In genomic region chr20:59932616-59933295, GRCh38 we compare ENCODE assay signal across 12 cellular contexts. TPM values are rescaled to one million over a fixed set of nuclear protein-coding genes. Genes with fewer than 3 reads are reported as not detected.
DNase-seq lines count a peak whose midpoint lies in the region; ATAC-seq, FAIRE-seq and TF ChIP-seq lines count a peak whose summit lies in the region.
"Had no signal": no experiment of that assay in that cellular context is flagged by ENCODE, and none has a peak within 500 bp of the region (broad histone marks: within the 10 kb centered on the region; RNA-seq: fewer than 3 reads in every experiment).

No MANE protein-coding gene starts in this region.

- TF ChIP-seq CTCF in kidney (IDR thresholded peaks at IDR 0.05; ENCODE audit: borderline replicate concordance, extremely low read depth, insufficient read depth), result no peak
- no peak for TF ChIP-seq CTCF in suprapubic skin (IDR thresholded peaks at IDR 0.05)

- CTCF ChIA-PET in activated naive CD4-positive, alpha-beta T cell treated with anti-CD3 and anti-CD28 coated beads for 36 hours (lab: Charles Lee), result interaction anchor here (0.6 kb wide), 1 partner anchor 538 kb away, joined by 3 read pairs; no protein-coding TSS in a partner anchor
- CTCF ChIA-PET in activated CD4-positive, alpha-beta memory T cell treated with anti-CD3 and anti-CD28 coated beads, Interleukin-2, amount 10 ng/mL, durations not matched to agents 7 days and 5 days (lab: Charles Lee), result interaction anchor here (1.7 to 3.7 kb wide), 4 partner anchors 9 to 39 kb away, joined by 6 to 28 read pairs (median 18); no protein-coding TSS in a partner anchor

- H3K27ac ChIP-seq in kidney (ENCODE audit: low read depth in 2 of 2, low read length in 2 of 2) (no peak overlapping the region), suprapubic skin (peak overlapping the region; percentile 34)
- H3K27ac ChIP-seq: HL-60 had no signal

- 91% methylated on average over 52 of the region's 72 CpGs for WGBS in suprapubic skin

- no peaks in the 10 kb centered on the region for H3K9me3 Mint-ChIP-seq in activated naive CD4-positive, alpha-beta T cell treated with anti-CD3 and anti-CD28 coated beads for 36 hours
- H3K9me3 Mint-ChIP-seq in activated CD4-positive, alpha-beta memory T cell treated with anti-CD3 and anti-CD28 coated beads, Interleukin-2, amount 10 ng/mL, durations not matched to agents 7 days and 5 days, result no peaks in the 10 kb centered on the region
- H3K9me3 Mint-ChIP-seq: type B pancreatic cell had no signal

- DNase-seq in activated naive CD4-positive, alpha-beta T cell treated with anti-CD3 and anti-CD28 coated beads for 36 hours, result no peak
- DNase-seq in activated naive CD4-positive, alpha-beta T cell treated with Interleukin-2 at 50 U/mL for 16 hours, result no peak
- no peak for DNase-seq in activated CD4-positive, alpha-beta memory T cell treated with anti-CD3 and anti-CD28 coated beads, Interleukin-2, amount 10 ng/mL, durations not matched to agents 7 days and 5 days
- DNase-seq in kidney, result peak; percentile 70
- peak; percentile 65 to 75 for DNase-seq in suprapubic skin (ENCODE audit: low spot score in 2 of 2)
- no peak for DNase-seq in effector CD8-positive, alpha-beta T cell (lab: John Stamatoyannopoulos, UW)
- DNase-seq in NAMALWA (ENCODE audit: low spot score), result no peak
- DNase-seq: SIG-M5 had no signal

- H3K9ac ChIP-seq in kidney (ENCODE audit: low read length in 2 of 2), result no peak overlapping the region

- peak overlapping the region; percentile 38 for H3K4me3 Mint-ChIP-seq in activated naive CD4-positive, alpha-beta T cell treated with anti-CD3 and anti-CD28 coated beads for 36 hours
- peak overlapping the region; percentile 70 for H3K4me3 Mint-ChIP-seq in activated CD4-positive, alpha-beta memory T cell treated with anti-CD3 and anti-CD28 coated beads, Interleukin-2, amount 10 ng/mL, durations not matched to agents 7 days and 5 days

- no peaks in the 10 kb centered on the region for H3K36me3 Mint-ChIP-seq in activated naive CD4-positive, alpha-beta T cell treated with anti-CD3 and anti-CD28 coated beads for 36 hours (ENCODE audit: low read depth)
- no peaks in the 10 kb centered on the region for H3K36me3 Mint-ChIP-seq in activated CD4-positive, alpha-beta memory T cell treated with anti-CD3 and anti-CD28 coated beads, Interleukin-2, amount 10 ng/mL, durations not matched to agents 7 days and 5 days (ENCODE audit: low read depth)
- H3K36me3 Mint-ChIP-seq: type B pancreatic cell had no signal

- no peak overlapping the region for H3K4me3 ChIP-seq in kidney (ENCODE audit: low read length in 2 of 2)
- peak overlapping the region; percentile 78 for H3K4me3 ChIP-seq in suprapubic skin

- peaks cover 18% of the 10 kb centered on the region for H3K4me1 Mint-ChIP-seq in activated naive CD4-positive, alpha-beta T cell treated with anti-CD3 and anti-CD28 coated beads for 36 hours (ENCODE audit: low read depth)
- H3K4me1 Mint-ChIP-seq in activated CD4-positive, alpha-beta memory T cell treated with anti-CD3 and anti-CD28 coated beads, Interleukin-2, amount 10 ng/mL, durations not matched to agents 7 days and 5 days, result peaks cover 16% of the 10 kb centered on the region

- TF ChIP-seq POLR2A in suprapubic skin (IDR thresholded peaks at IDR 0.05), result no peak

- H3K4me1 ChIP-seq in kidney (ENCODE audit: control insufficient read depth in 1 of 2, insufficient read depth in 1 of 2, low read depth in 1 of 2, low read length in 2 of 2) (peaks cover 0 to 3% of the 10 kb centered on the region in 2 donors), suprapubic skin (peaks cover 33% of the 10 kb centered on the region)

- POLR2A ChIA-PET in activated CD4-positive, alpha-beta memory T cell treated with anti-CD3 and anti-CD28 coated beads, Interleukin-2, amount 10 ng/mL, durations not matched to agents 7 days and 5 days (lab: Charles Lee), result no interaction called here

- H3K27me3 ChIP-seq in suprapubic skin, result no peaks in the 10 kb centered on the region

- intact Hi-C loops in activated naive CD4-positive, alpha-beta T cell treated with anti-CD3 and anti-CD28 coated beads for 36 hours (cut with micrococcal nuclease), result loop anchor here (10.0 kb wide), 1 partner anchor 148 kb away; no protein-coding TSS in a partner anchor
- intact Hi-C loops in kidney (cut with DNase I), result no loop called here

- H3K27me3 Mint-ChIP-seq in activated naive CD4-positive, alpha-beta T cell treated with anti-CD3 and anti-CD28 coated beads for 36 hours (ENCODE audit: low read depth), result peaks cover 2% of the 10 kb centered on the region
- peaks cover 2% of the 10 kb centered on the region for H3K27me3 Mint-ChIP-seq in activated CD4-positive, alpha-beta memory T cell treated with anti-CD3 and anti-CD28 coated beads, Interleukin-2, amount 10 ng/mL, durations not matched to agents 7 days and 5 days

- H3K9me3 ChIP-seq in kidney (ENCODE audit: control insufficient read depth in 1 of 2, low read length in 2 of 2), result no peaks in the 10 kb centered on the region
- no peaks in the 10 kb centered on the region for H3K9me3 ChIP-seq in suprapubic skin

- TF ChIP-seq EP300 in suprapubic skin (IDR thresholded peaks at IDR 0.05), result no peak

- ATAC-seq in HG03565 (IDR thresholded peaks at IDR 0.05; ENCODE audit: unreplicated experiment), result no peak

- H3K27ac Mint-ChIP-seq in activated naive CD4-positive, alpha-beta T cell treated with anti-CD3 and anti-CD28 coated beads for 36 hours, result no peak overlapping the region
- H3K27ac Mint-ChIP-seq in activated CD4-positive, alpha-beta memory T cell treated with anti-CD3 and anti-CD28 coated beads, Interleukin-2, amount 10 ng/mL, durations not matched to agents 7 days and 5 days, result no peak overlapping the region

- no peaks in the 10 kb centered on the region for H3K36me3 ChIP-seq in kidney (ENCODE audit: control insufficient read depth in 1 of 2, insufficient read depth in 2 of 2, low read length in 2 of 2)
- no peaks in the 10 kb centered on the region for H3K36me3 ChIP-seq in suprapubic skin

- no peak for FAIRE-seq in kidney (lab: Jason Lieb, UNC)
- FAIRE-seq: G401.6 had no signal

RNA-seq across cellular contexts. Expression of gene SYCP2, which starts 0.7 kb away (rescaled TPM):
- 1 to 10 TPM; 1.2 to 1.5 TPM for total RNA-seq in activated naive CD4-positive, alpha-beta T cell treated with anti-CD3 and anti-CD28 coated beads for 36 hours
- total RNA-seq in activated CD4-positive, alpha-beta memory T cell treated with anti-CD3 and anti-CD28 coated beads, Interleukin-2, amount 10 ng/mL, durations not matched to agents 7 days and 5 days, result 1 to 10 TPM; 5.4 to 7.9 TPM
- total RNA-seq in kidney, result 3.0 TPM
- 2.1 TPM for polyA plus RNA-seq in kidney (ENCODE audit: insufficient read depth, low read depth, low replicate concordance)
- total RNA-seq in suprapubic skin, result 1 to 10 TPM; 1.8 to 5.0 (median 4.4) TPM

RNA-seq across cellular contexts. Expression of gene PPP1R3D, which starts 7.3 kb away (rescaled TPM):
- 1 to 10 TPM; 3.9 to 4.1 TPM for total RNA-seq in activated naive CD4-positive, alpha-beta T cell treated with anti-CD3 and anti-CD28 coated beads for 36 hours
- total RNA-seq in activated CD4-positive, alpha-beta memory T cell treated with anti-CD3 and anti-CD28 coated beads, Interleukin-2, amount 10 ng/mL, durations not matched to agents 7 days and 5 days, result 10 to 100 TPM in 1 of 2 experiments, 1 to 10 TPM in 1; 9.7 to 10.3 TPM
- total RNA-seq in kidney (7.6 TPM), suprapubic skin (10 to 100 TPM in 3 of 4 donors, 1 to 10 TPM in 1; 7.3 to 16.9 (median 12.8) TPM)
- 4.2 TPM for polyA plus RNA-seq in kidney (ENCODE audit: insufficient read depth, low read depth, low replicate concordance)

RNA-seq across cellular contexts. Expression of gene FAM217B, which starts 7.4 kb away (rescaled TPM):
- 10 to 100 TPM; 14.6 to 15.4 TPM for total RNA-seq in activated naive CD4-positive, alpha-beta T cell treated with anti-CD3 and anti-CD28 coated beads for 36 hours
- total RNA-seq in activated CD4-positive, alpha-beta memory T cell treated with anti-CD3 and anti-CD28 coated beads, Interleukin-2, amount 10 ng/mL, durations not matched to agents 7 days and 5 days, result 10 to 100 TPM; 26.5 to 27.4 TPM
- total RNA-seq in kidney (15.5 TPM), suprapubic skin (10 to 100 TPM in 1 of 4 donors, 1 to 10 TPM in 3; 2.8 to 12.9 (median 6.0) TPM)
- 3.2 TPM for polyA plus RNA-seq in kidney (ENCODE audit: insufficient read depth, low read depth, low replicate concordance)

RNA-seq across cellular contexts. Expression of gene CDH26, which starts 25.5 kb away (rescaled TPM):
- total RNA-seq in activated naive CD4-positive, alpha-beta T cell treated with anti-CD3 and anti-CD28 coated beads for 36 hours, result 1 to 10 TPM; 1.5 to 1.8 TPM
- under 1 TPM; 0.53 to 0.86 TPM for total RNA-seq in activated CD4-positive, alpha-beta memory T cell treated with anti-CD3 and anti-CD28 coated beads, Interleukin-2, amount 10 ng/mL, durations not matched to agents 7 days and 5 days
- total RNA-seq in kidney (2.4 TPM), suprapubic skin (1 to 10 TPM; 1.4 to 2.2 (median 2.0) TPM)
- 0.47 TPM for polyA plus RNA-seq in kidney (ENCODE audit: insufficient read depth, low read depth, low replicate concordance)

Comparison
In these comparisons a context has a peak if more than half of its experiments do, and no peak if none do; other contexts are left out.
1. DNase-seq: peak in kidney (single experiment) and suprapubic skin (2 of 2); none in activated naive CD4-positive, alpha-beta T cell treated with anti-CD3 and anti-CD28 coated beads for 36 hours (single experiment), activated naive CD4-positive, alpha-beta T cell treated with Interleukin-2 at 50 U/mL for 16 hours (single experiment), activated CD4-positive, alpha-beta memory T cell treated with anti-CD3 and anti-CD28 coated beads, Interleukin-2, amount 10 ng/mL, durations not matched to agents 7 days and 5 days (single experiment), effector CD8-positive, alpha-beta T cell (single experiment) and NAMALWA (single experiment).